In genomic region chr6:169794317-169795055, GRCh38 we compare ENCODE assay signal across 22 cellular contexts. TPM values are rescaled to one million over a fixed set of nuclear protein-coding genes. Genes with fewer than 3 reads are reported as not detected.
DNase-seq lines count a peak whose midpoint lies in the region; ATAC-seq and TF ChIP-seq lines count a peak whose summit lies in the region.
"Had no signal": no experiment of that assay in that cellular context is flagged by ENCODE, and none has a peak within 500 bp of the region (broad histone marks: within the 10 kb centered on the region; RNA-seq: fewer than 3 reads in every experiment).

No MANE protein-coding gene starts in this region.

- CTCF ChIA-PET in activated CD4-positive, alpha-beta T cell treated with anti-CD3 and anti-CD28 coated beads, Interleukin-2, amount 10 ng/mL, durations not matched to agents 7 days and 5 days (lab: Charles Lee), result interaction anchor here (1.1 to 4.0 kb wide), 4 partner anchors 10 to 169 kb away, joined by 3 to 38 read pairs (median 4); no protein-coding TSS in a partner anchor

- ATAC-seq in activated CD4-positive, CD25-positive, alpha-beta regulatory T cell treated with anti-CD3 and anti-CD28 coated beads, Interleukin-2, amount 50 U/mL, for 24 hours, result no peak
- no peak for ATAC-seq in GM21360 (IDR thresholded peaks at IDR 0.05; ENCODE audit: unreplicated experiment)
- ATAC-seq: activated T-cell treated with anti-CD3 and anti-CD28 coated beads, Interleukin-2, amount 50 U/mL, for 72 hours; left colon had no signal

- H3K4me1 ChIP-seq in spleen, result peaks cover 9 to 19% (median 16%) of the 10 kb centered on the region in 6 donors

- no peaks in the 10 kb centered on the region for H3K36me3 Mint-ChIP-seq in activated CD4-positive, alpha-beta T cell treated with anti-CD3 and anti-CD28 coated beads, Interleukin-2, amount 10 ng/mL, durations not matched to agents 7 days and 5 days (ENCODE audit: low read depth)

- H3K9me3 Mint-ChIP-seq in activated CD4-positive, alpha-beta T cell treated with anti-CD3 and anti-CD28 coated beads, Interleukin-2, amount 10 ng/mL, durations not matched to agents 7 days and 5 days, result no peaks in the 10 kb centered on the region
- H3K9me3 Mint-ChIP-seq: activated T-cell treated with anti-CD3 and anti-CD28 coated beads, Interleukin-2, amount 50 U/mL, for 72 hours; CD4-positive, CD25-positive, alpha-beta regulatory T cell; H9; stimulated activated naive CD8-positive, alpha-beta T cell treated with anti-CD3 and anti-CD28 coated beads, Interleukin-15, Interleukin-2, amounts not matched to agents 100 ng/mL and 50 ng/mL, for 24 hours had no signal

- POLR2A ChIA-PET in activated CD4-positive, alpha-beta T cell treated with anti-CD3 and anti-CD28 coated beads, Interleukin-2, amount 10 ng/mL, durations not matched to agents 7 days and 5 days (lab: Charles Lee), result no interaction called here

- H3K4me3 Mint-ChIP-seq in activated CD4-positive, alpha-beta T cell treated with anti-CD3 and anti-CD28 coated beads, Interleukin-2, amount 10 ng/mL, durations not matched to agents 7 days and 5 days, result no peak overlapping the region
- H3K4me3 Mint-ChIP-seq: activated naive CD8-positive, alpha-beta T cell; activated T-cell treated with anti-CD3 and anti-CD28 coated beads, Interleukin-2, amount 50 U/mL, for 72 hours; H9; stimulated activated naive CD8-positive, alpha-beta T cell treated with anti-CD3 and anti-CD28 coated beads, Interleukin-15, Interleukin-2, amounts not matched to agents 100 ng/mL and 50 ng/mL, for 24 hours had no signal

- WGBS in spleen, 5 donors, result 70 to 82% (median 82%) methylated on average over 10 to 13 of the region's 13 CpGs

- H3K9me3 ChIP-seq in spleen, result no peaks in the 10 kb centered on the region
- H3K9me3 ChIP-seq: neutrophil had no signal

- peaks cover 0 to 52% (median 5%) of the 10 kb centered on the region in 7 donors for H3K27me3 ChIP-seq in spleen (replicated peaks in 1 of 7)
- H3K27me3 ChIP-seq: brain microvascular endothelial cell had no signal

- H3K27me3 Mint-ChIP-seq in activated CD4-positive, alpha-beta T cell treated with anti-CD3 and anti-CD28 coated beads, Interleukin-2, amount 10 ng/mL, durations not matched to agents 7 days and 5 days, result peaks cover 71% of the 10 kb centered on the region

- H3K4me3 ChIP-seq in coronary artery (no peak overlapping the region), spleen (no peak overlapping the region)

- no peak overlapping the region for H3K27ac ChIP-seq in coronary artery
- H3K27ac ChIP-seq in spleen, result no peak overlapping the region
- H3K27ac ChIP-seq: brain microvascular endothelial cell, epithelial cell of prostate, neutrophil, RWPE1 had no signal

- TF ChIP-seq CTCF in coronary artery (IDR thresholded peaks at IDR 0.05) (no peak), spleen (IDR thresholded peaks at IDR 0.05 in 8 of 11, conservative IDR thresholded peaks at IDR 0.05 in 3 of 11) (no peak)

- H3K27ac Mint-ChIP-seq in activated CD4-positive, alpha-beta T cell treated with anti-CD3 and anti-CD28 coated beads, Interleukin-2, amount 10 ng/mL, durations not matched to agents 7 days and 5 days, result no peak overlapping the region
- H3K27ac Mint-ChIP-seq: activated T-cell treated with anti-CD3 and anti-CD28 coated beads, Interleukin-2, amount 50 U/mL, for 72 hours; CD4-positive, CD25-positive, alpha-beta regulatory T cell; H9; stimulated activated naive CD8-positive, alpha-beta T cell treated with anti-CD3 and anti-CD28 coated beads, Interleukin-15, Interleukin-2, amounts not matched to agents 100 ng/mL and 50 ng/mL, for 24 hours had no signal

- DNase-seq in activated CD4-positive, alpha-beta T cell treated with anti-CD3 and anti-CD28 coated beads, Interleukin-2, amount 10 ng/mL, durations not matched to agents 7 days and 5 days, result peak; percentile 2
- DNase-seq in activated CD4-positive, alpha-beta T cell treated with anti-CD3 and anti-CD28 coated beads for 4 hours, result no peak
- peak; percentile 97 for DNase-seq in NCI-H1105 treated with DMSO at 0.1 percent for 48 hours (lab: John Stamatoyannopoulos, UW)
- DNase-seq in coronary artery (ENCODE audit: low spot score), result peak; percentile 65
- DNase-seq in spleen, result peak; percentile 51
- DNase-seq in SK-N-DZ (ENCODE audit: low spot score), result no peak
- DNase-seq: activated T-cell treated with anti-CD3 and anti-CD28 coated beads, Interleukin-2, amount 50 U/mL, for 72 hours; brain microvascular endothelial cell; CD4-positive, CD25-positive, alpha-beta regulatory T cell; dermis blood vessel endothelial cell; left colon; MM.1S; NCI-H2029 treated with DMSO at 0.1 percent for 48 hours; retina had no signal

- peaks cover 18% of the 10 kb centered on the region for H3K4me1 Mint-ChIP-seq in activated CD4-positive, alpha-beta T cell treated with anti-CD3 and anti-CD28 coated beads, Interleukin-2, amount 10 ng/mL, durations not matched to agents 7 days and 5 days

- intact Hi-C loops in spleen (cut with DNase I; ENCODE audit: low total_unique reads), result loop anchor here (10.0 kb wide), 1 partner anchor 740 kb away; no protein-coding TSS in a partner anchor

- H3K36me3 ChIP-seq in spleen, result no peaks in the 10 kb centered on the region
- H3K36me3 ChIP-seq: brain microvascular endothelial cell, neutrophil had no signal

- no peak for TF ChIP-seq POLR2A in spleen (IDR thresholded peaks at IDR 0.05)

RNA-seq across cellular contexts. Expression of gene ERMARD, which starts 43.1 kb away (rescaled TPM):
- total RNA-seq in activated CD4-positive, alpha-beta T cell treated with anti-CD3 and anti-CD28 coated beads, Interleukin-2, amount 10 ng/mL, durations not matched to agents 7 days and 5 days, result 10 to 100 TPM; 28.1 to 35.6 TPM
- 10 to 100 TPM; 23.1 to 37.8 (median 30.9) TPM for total RNA-seq in spleen
- polyA plus RNA-seq in spleen, result 10 to 100 TPM; 48.3 to 87.3 (median 57.4) TPM
- 19.6 and 35.9 TPM in 2 replicates for polyA plus RNA-seq in SK-N-DZ (2014; cell fraction: cytosol; rRNA removed)
- 56.0 and 67.8 TPM in 2 replicates for polyA plus RNA-seq in SK-N-DZ (2014; cell fraction: nucleus; rRNA removed)

RNA-seq across cellular contexts. Expression of gene DYNLT2, which starts 43.1 kb away (rescaled TPM):
- 1 to 10 TPM; 2.2 to 2.5 TPM for total RNA-seq in activated CD4-positive, alpha-beta T cell treated with anti-CD3 and anti-CD28 coated beads, Interleukin-2, amount 10 ng/mL, durations not matched to agents 7 days and 5 days
- total RNA-seq in spleen, result 1 to 10 TPM; 2.8 to 3.8 (median 3.7) TPM
- 1 to 10 TPM; 3.5 to 3.9 (median 3.6) TPM for polyA plus RNA-seq in spleen
- polyA plus RNA-seq in SK-N-DZ (2014; cell fraction: cytosol; rRNA removed), result 6.1 and 7.2 TPM in 2 replicates
- polyA plus RNA-seq in SK-N-DZ (2014; cell fraction: nucleus; rRNA removed), result 7.0 and 9.2 TPM in 2 replicates

Comparison
In these comparisons a context has a peak if more than half of its experiments do, and no peak if none do; other contexts are left out.
1. DNase-seq: peak in activated CD4-positive, alpha-beta T cell treated with anti-CD3 and anti-CD28 coated beads, Interleukin-2, amount 10 ng/mL, durations not matched to agents 7 days and 5 days (single experiment), NCI-H1105 treated with DMSO at 0.1 percent for 48 hours (single experiment), coronary artery (single experiment) and spleen (single experiment); none in activated CD4-positive, alpha-beta T cell treated with anti-CD3 and anti-CD28 coated beads for 4 hours (0 of 2) and SK-N-DZ (single experiment).